ENCODE assay signal across 1 cellular context in genomic region chr2:43178602-43179542, GRCh38.
TF ChIP-seq lines count a peak whose summit lies in the region.

No MANE protein-coding gene starts in this region.

TF ChIP-seq in HepG2, 621 proteins besides CTCF, POLR2A, EP300 and RAD21 (continued from another document and continues in another):
- peak; percentile 22; the same call in 1 of the 2 replicates for TF ChIP-seq ZBED4 (CRISPR knock-in tag; IDR thresholded peaks at IDR 0.05; ENCODE audit: borderline replicate concordance)
- TF ChIP-seq ETV6 (CRISPR knock-in tag; conservative IDR thresholded peaks at IDR 0.05): 0 out of 2 replicates have a peak, but pooled peaks have one; percentile 23
- no peak for TF ChIP-seq PLSCR1 (CRISPR knock-in tag; IDR thresholded peaks at IDR 0.05; ENCODE audit: borderline replicate concordance)
- TF ChIP-seq, protein P1, sequence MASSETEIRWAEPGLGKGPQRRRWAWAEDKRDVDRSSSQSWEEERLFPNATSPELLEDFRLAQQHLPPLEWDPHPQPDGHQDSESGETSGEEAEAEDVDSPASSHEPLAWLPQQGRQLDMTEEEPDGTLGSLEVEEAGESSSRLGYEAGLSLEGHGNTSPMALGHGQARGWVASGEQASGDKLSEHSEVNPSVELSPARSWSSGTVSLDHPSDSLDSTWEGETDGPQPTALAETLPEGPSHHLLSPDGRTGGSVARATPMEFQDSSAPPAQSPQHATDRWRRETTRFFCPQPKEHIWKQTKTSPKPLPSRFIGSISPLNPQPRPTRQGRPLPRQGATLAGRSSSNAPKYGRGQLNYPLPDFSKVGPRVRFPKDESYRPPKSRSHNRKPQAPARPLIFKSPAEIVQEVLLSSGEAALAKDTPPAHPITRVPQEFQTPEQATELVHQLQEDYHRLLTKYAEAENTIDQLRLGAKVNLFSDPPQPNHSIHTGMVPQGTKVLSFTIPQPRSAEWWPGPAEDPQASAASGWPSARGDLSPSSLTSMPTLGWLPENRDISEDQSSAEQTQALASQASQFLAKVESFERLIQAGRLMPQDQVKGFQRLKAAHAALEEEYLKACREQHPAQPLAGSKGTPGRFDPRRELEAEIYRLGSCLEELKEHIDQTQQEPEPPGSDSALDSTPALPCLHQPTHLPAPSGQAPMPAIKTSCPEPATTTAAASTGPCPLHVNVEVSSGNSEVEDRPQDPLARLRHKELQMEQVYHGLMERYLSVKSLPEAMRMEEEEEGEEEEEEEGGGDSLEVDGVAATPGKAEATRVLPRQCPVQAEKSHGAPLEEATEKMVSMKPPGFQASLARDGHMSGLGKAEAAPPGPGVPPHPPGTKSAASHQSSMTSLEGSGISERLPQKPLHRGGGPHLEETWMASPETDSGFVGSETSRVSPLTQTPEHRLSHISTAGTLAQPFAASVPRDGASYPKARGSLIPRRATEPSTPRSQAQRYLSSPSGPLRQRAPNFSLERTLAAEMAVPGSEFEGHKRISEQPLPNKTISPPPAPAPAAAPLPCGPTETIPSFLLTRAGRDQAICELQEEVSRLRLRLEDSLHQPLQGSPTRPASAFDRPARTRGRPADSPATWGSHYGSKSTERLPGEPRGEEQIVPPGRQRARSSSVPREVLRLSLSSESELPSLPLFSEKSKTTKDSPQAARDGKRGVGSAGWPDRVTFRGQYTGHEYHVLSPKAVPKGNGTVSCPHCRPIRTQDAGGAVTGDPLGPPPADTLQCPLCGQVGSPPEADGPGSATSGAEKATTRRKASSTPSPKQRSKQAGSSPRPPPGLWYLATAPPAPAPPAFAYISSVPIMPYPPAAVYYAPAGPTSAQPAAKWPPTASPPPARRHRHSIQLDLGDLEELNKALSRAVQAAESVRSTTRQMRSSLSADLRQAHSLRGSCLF (CRISPR knock-in tag; IDR thresholded peaks at IDR 0.05; ENCODE audit: borderline replicate concordance): no peak
- TF ChIP-seq, protein P2, sequence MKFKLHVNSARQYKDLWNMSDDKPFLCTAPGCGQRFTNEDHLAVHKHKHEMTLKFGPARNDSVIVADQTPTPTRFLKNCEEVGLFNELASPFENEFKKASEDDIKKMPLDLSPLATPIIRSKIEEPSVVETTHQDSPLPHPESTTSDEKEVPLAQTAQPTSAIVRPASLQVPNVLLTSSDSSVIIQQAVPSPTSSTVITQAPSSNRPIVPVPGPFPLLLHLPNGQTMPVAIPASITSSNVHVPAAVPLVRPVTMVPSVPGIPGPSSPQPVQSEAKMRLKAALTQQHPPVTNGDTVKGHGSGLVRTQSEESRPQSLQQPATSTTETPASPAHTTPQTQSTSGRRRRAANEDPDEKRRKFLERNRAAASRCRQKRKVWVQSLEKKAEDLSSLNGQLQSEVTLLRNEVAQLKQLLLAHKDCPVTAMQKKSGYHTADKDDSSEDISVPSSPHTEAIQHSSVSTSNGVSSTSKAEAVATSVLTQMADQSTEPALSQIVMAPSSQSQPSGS (CRISPR knock-in tag; IDR thresholded peaks at IDR 0.05): 0 out of 2 replicates have a peak, but pooled peaks have one; percentile 41
- peak; percentile 72; the same call in 1 of the 2 replicates for TF ChIP-seq ZSCAN20 (CRISPR knock-in tag; IDR thresholded peaks at IDR 0.05; ENCODE audit: borderline replicate concordance)
- no peak for TF ChIP-seq ZNF230 (CRISPR knock-in tag; IDR thresholded peaks at IDR 0.05)
- TF ChIP-seq TRIM22 (IDR thresholded peaks at IDR 0.05): no peak
- TF ChIP-seq ZNF672 (CRISPR knock-in tag; IDR thresholded peaks at IDR 0.05): no peak
- peak; percentile 73 for TF ChIP-seq U2AF1 (optimal IDR thresholded peaks at IDR 0.05; ENCODE audit: low read depth, low read length)
- no peak for TF ChIP-seq NONO (IDR thresholded peaks at IDR 0.05)
- peak; percentile 55 for TF ChIP-seq NONO (CRISPR knock-in tag; conservative IDR thresholded peaks at IDR 0.05)
- TF ChIP-seq, protein P3, sequence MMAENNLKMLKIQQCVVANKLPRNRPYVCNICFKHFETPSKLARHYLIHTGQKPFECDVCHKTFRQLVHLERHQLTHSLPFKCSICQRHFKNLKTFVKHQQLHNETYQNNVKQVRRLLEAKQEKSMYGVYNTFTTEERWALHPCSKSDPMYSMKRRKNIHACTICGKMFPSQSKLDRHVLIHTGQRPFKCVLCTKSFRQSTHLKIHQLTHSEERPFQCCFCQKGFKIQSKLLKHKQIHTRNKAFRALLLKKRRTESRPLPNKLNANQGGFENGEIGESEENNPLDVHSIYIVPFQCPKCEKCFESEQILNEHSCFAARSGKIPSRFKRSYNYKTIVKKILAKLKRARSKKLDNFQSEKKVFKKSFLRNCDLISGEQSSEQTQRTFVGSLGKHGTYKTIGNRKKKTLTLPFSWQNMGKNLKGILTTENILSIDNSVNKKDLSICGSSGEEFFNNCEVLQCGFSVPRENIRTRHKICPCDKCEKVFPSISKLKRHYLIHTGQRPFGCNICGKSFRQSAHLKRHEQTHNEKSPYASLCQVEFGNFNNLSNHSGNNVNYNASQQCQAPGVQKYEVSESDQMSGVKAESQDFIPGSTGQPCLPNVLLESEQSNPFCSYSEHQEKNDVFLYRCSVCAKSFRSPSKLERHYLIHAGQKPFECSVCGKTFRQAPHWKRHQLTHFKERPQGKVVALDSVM (CRISPR knock-in tag; IDR thresholded peaks at IDR 0.05): peak; percentile 79; the same call in 1 of the 2 replicates
- TF ChIP-seq, protein P4, sequence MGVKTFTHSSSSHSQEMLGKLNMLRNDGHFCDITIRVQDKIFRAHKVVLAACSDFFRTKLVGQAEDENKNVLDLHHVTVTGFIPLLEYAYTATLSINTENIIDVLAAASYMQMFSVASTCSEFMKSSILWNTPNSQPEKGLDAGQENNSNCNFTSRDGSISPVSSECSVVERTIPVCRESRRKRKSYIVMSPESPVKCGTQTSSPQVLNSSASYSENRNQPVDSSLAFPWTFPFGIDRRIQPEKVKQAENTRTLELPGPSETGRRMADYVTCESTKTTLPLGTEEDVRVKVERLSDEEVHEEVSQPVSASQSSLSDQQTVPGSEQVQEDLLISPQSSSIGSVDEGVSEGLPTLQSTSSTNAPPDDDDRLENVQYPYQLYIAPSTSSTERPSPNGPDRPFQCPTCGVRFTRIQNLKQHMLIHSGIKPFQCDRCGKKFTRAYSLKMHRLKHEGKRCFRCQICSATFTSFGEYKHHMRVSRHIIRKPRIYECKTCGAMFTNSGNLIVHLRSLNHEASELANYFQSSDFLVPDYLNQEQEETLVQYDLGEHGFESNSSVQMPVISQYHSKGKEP (CRISPR knock-in tag; IDR thresholded peaks at IDR 0.05): no peak
- TF ChIP-seq ZNF761 (CRISPR knock-in tag; conservative IDR thresholded peaks at IDR 0.05): peak; percentile 91; the same call in 1 of the 2 replicates
- TF ChIP-seq FIP1L1 (IDR thresholded peaks at IDR 0.05; ENCODE audit: borderline replicate concordance, insufficient read depth, low read depth, low read length): no peak
- TF ChIP-seq SRSF4 (IDR thresholded peaks at IDR 0.05; ENCODE audit: low read depth, low read length, poor library complexity, severe bottlenecking): no peak
- TF ChIP-seq, protein P5, sequence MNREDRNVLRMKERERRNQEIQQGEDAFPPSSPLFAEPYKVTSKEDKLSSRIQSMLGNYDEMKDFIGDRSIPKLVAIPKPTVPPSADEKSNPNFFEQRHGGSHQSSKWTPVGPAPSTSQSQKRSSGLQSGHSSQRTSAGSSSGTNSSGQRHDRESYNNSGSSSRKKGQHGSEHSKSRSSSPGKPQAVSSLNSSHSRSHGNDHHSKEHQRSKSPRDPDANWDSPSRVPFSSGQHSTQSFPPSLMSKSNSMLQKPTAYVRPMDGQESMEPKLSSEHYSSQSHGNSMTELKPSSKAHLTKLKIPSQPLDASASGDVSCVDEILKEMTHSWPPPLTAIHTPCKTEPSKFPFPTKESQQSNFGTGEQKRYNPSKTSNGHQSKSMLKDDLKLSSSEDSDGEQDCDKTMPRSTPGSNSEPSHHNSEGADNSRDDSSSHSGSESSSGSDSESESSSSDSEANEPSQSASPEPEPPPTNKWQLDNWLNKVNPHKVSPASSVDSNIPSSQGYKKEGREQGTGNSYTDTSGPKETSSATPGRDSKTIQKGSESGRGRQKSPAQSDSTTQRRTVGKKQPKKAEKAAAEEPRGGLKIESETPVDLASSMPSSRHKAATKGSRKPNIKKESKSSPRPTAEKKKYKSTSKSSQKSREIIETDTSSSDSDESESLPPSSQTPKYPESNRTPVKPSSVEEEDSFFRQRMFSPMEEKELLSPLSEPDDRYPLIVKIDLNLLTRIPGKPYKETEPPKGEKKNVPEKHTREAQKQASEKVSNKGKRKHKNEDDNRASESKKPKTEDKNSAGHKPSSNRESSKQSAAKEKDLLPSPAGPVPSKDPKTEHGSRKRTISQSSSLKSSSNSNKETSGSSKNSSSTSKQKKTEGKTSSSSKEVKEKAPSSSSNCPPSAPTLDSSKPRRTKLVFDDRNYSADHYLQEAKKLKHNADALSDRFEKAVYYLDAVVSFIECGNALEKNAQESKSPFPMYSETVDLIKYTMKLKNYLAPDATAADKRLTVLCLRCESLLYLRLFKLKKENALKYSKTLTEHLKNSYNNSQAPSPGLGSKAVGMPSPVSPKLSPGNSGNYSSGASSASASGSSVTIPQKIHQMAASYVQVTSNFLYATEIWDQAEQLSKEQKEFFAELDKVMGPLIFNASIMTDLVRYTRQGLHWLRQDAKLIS (CRISPR knock-in tag; IDR thresholded peaks at IDR 0.05): no peak
- peak; percentile 31; the same call in 1 of the 2 replicates for TF ChIP-seq ZNF773 (CRISPR knock-in tag; IDR thresholded peaks at IDR 0.05; ENCODE audit: borderline replicate concordance)
- no peak for TF ChIP-seq ZNF136 (CRISPR knock-in tag; IDR thresholded peaks at IDR 0.05; ENCODE audit: low read depth)
- no peak for TF ChIP-seq ZNF879 (CRISPR knock-in tag; IDR thresholded peaks at IDR 0.05)
- TF ChIP-seq ZNF367 (CRISPR knock-in tag; IDR thresholded peaks at IDR 0.05; ENCODE audit: borderline replicate concordance): no peak
- TF ChIP-seq NFATC3 (CRISPR knock-in tag; IDR thresholded peaks at IDR 0.05): no peak; the same call in 1 of the 2 replicates
- peak; percentile 85 for TF ChIP-seq ZBTB7B (CRISPR knock-in tag; IDR thresholded peaks at IDR 0.05)
- TF ChIP-seq ZNF383 (CRISPR knock-in tag; IDR thresholded peaks at IDR 0.05; ENCODE audit: borderline replicate concordance): peak; percentile 85; the same call in 1 of the 2 replicates
- 0 out of 2 replicates have a peak, but pooled peaks have one; percentile 77 for TF ChIP-seq PAX8 (CRISPR knock-in tag; IDR thresholded peaks at IDR 0.05; ENCODE audit: borderline replicate concordance)
- TF ChIP-seq ZSCAN25 (CRISPR knock-in tag; IDR thresholded peaks at IDR 0.05): peak; percentile 100
- TF ChIP-seq ZNF10 (CRISPR knock-in tag; IDR thresholded peaks at IDR 0.05; ENCODE audit: borderline replicate concordance, low read depth): no peak
- 0 out of 2 replicates have a peak, but pooled peaks have one; percentile 1 for TF ChIP-seq YEATS2 (CRISPR knock-in tag; IDR thresholded peaks at IDR 0.05; ENCODE audit: borderline replicate concordance)
- TF ChIP-seq ONECUT2 (CRISPR knock-in tag; IDR thresholded peaks at IDR 0.05): no peak; the same call in 1 of the 2 replicates
- TF ChIP-seq KAT7 (CRISPR knock-in tag; IDR thresholded peaks at IDR 0.05; ENCODE audit: borderline replicate concordance): no peak
- TF ChIP-seq, protein P6, sequence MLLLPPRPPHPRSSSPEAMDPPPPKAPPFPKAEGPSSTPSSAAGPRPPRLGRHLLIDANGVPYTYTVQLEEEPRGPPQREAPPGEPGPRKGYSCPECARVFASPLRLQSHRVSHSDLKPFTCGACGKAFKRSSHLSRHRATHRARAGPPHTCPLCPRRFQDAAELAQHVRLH (CRISPR knock-in tag; IDR thresholded peaks at IDR 0.05; ENCODE audit: borderline replicate concordance, low read depth): peak; percentile 74; the same call in 1 of the 2 replicates
- no peak for TF ChIP-seq HNRNPH1 (optimal IDR thresholded peaks at IDR 0.05; ENCODE audit: low read depth, low read length)
- peak; percentile 21; the same call in 1 of the 2 replicates for TF ChIP-seq ZNF768 (CRISPR knock-in tag; IDR thresholded peaks at IDR 0.05)
